ENCODE assay signal across 8 cellular contexts in genomic region chr12:30796891-30797371, GRCh38. TPM values are rescaled to one million over a fixed set of nuclear protein-coding genes. Genes with fewer than 3 reads are reported as not detected.
DNase-seq lines count a peak whose midpoint lies in the region; ATAC-seq lines count a peak whose summit lies in the region.

No MANE protein-coding gene starts in this region.

- no peaks in the 10 kb centered on the region for H3K36me3 Mint-ChIP-seq in stimulated activated naive CD8-positive, alpha-beta T cell treated with anti-CD3 and anti-CD28 coated beads, Interleukin-15, Interleukin-2, amounts not matched to agents 100 ng/mL and 50 ng/mL, for 24 hours (ENCODE audit: low read depth)
- peaks cover 2% of the 10 kb centered on the region for H3K36me3 Mint-ChIP-seq in activated naive CD8-positive, alpha-beta T cell treated with anti-CD3 and anti-CD28 coated beads, Interleukin-2, amount 10 ng/mL, durations not matched to agents 7 days and 5 days

- peaks cover 60% of the 10 kb centered on the region for H3K27me3 Mint-ChIP-seq in stimulated activated naive CD8-positive, alpha-beta T cell treated with anti-CD3 and anti-CD28 coated beads, Interleukin-15, Interleukin-2, amounts not matched to agents 100 ng/mL and 50 ng/mL, for 24 hours
- H3K27me3 Mint-ChIP-seq in activated naive CD8-positive, alpha-beta T cell treated with anti-CD3 and anti-CD28 coated beads, Interleukin-2, amount 10 ng/mL, durations not matched to agents 7 days and 5 days: peaks cover 39% of the 10 kb centered on the region

- no peak for DNase-seq in stimulated activated naive CD8-positive, alpha-beta T cell treated with anti-CD3 and anti-CD28 coated beads, Interleukin-15, Interleukin-2, amounts not matched to agents 100 U/mL and 50 U/mL, for 24 hours
- no peak for DNase-seq in activated naive CD8-positive, alpha-beta T cell treated with anti-CD3 and anti-CD28 coated beads, Interleukin-2, amount 10 ng/mL, durations not matched to agents 7 days and 5 days
- DNase-seq in iPS-NIHi11 (ENCODE audit: low spot score): peak; percentile 48
- no peak for DNase-seq in mucosa of gallbladder (ENCODE audit: low spot score)

- ATAC-seq in stimulated activated naive CD8-positive, alpha-beta T cell treated with anti-CD3 and anti-CD28 coated beads, Interleukin-15, Interleukin-2, amounts not matched to agents 100 U/mL and 50 U/mL, for 24 hours: no peak
- ATAC-seq in activated naive CD8-positive, alpha-beta T cell treated with anti-CD3 and anti-CD28 coated beads, Interleukin-2, amount 10 ng/mL, durations not matched to agents 7 days and 5 days (ENCODE audit: low read depth): no peak
- ATAC-seq in GM18858 (IDR thresholded peaks at IDR 0.05; ENCODE audit: unreplicated experiment): no peak
- ATAC-seq in GM19351 (IDR thresholded peaks at IDR 0.05; ENCODE audit: unreplicated experiment): no peak

- no peaks in the 10 kb centered on the region for H3K9me3 ChIP-seq in subcutaneous abdominal adipose tissue (ENCODE audit: control insufficient read depth in 5 of 5, low read length in 5 of 5)

- no peak overlapping the region for H3K27ac Mint-ChIP-seq in stimulated activated naive CD8-positive, alpha-beta T cell treated with anti-CD3 and anti-CD28 coated beads, Interleukin-15, Interleukin-2, amounts not matched to agents 100 ng/mL and 50 ng/mL, for 24 hours
- peak overlapping the region; percentile 25 for H3K27ac Mint-ChIP-seq in activated naive CD8-positive, alpha-beta T cell treated with anti-CD3 and anti-CD28 coated beads, Interleukin-2, amount 10 ng/mL, durations not matched to agents 7 days and 5 days

- no peaks in the 10 kb centered on the region for H3K9me3 Mint-ChIP-seq in stimulated activated naive CD8-positive, alpha-beta T cell treated with anti-CD3 and anti-CD28 coated beads, Interleukin-15, Interleukin-2, amounts not matched to agents 100 ng/mL and 50 ng/mL, for 24 hours
- H3K9me3 Mint-ChIP-seq in activated naive CD8-positive, alpha-beta T cell treated with anti-CD3 and anti-CD28 coated beads, Interleukin-2, amount 10 ng/mL, durations not matched to agents 7 days and 5 days: no peaks in the 10 kb centered on the region

- no peak overlapping the region for H3K27ac ChIP-seq in subcutaneous abdominal adipose tissue (ENCODE audit: low read depth, low read length)

- POLR2A ChIA-PET in activated naive CD8-positive, alpha-beta T cell treated with anti-CD3 and anti-CD28 coated beads, Interleukin-2, amount 10 ng/mL, durations not matched to agents 7 days and 5 days (lab: Charles Lee): interaction anchor here (1.1 kb wide), 1 partner anchor 42 kb away, joined by 7 read pairs; the partner anchor contains the start of gene CAPRIN2

- H3K36me3 ChIP-seq in subcutaneous abdominal adipose tissue (ENCODE audit: control insufficient read depth in 5 of 5, insufficient read depth in 5 of 5, low read length in 5 of 5): no peaks in the 10 kb centered on the region

- peaks cover 0 to 23% (median 19%) of the 10 kb centered on the region in 5 donors for H3K4me1 ChIP-seq in subcutaneous abdominal adipose tissue (ENCODE audit: control insufficient read depth in 5 of 5, insufficient read depth in 5 of 5, low read length in 5 of 5)

- H3K9ac ChIP-seq in subcutaneous abdominal adipose tissue (ENCODE audit: low read length in 5 of 5): peak overlapping the region in 1 of 5 donors; percentile 36

- H3K27me3 ChIP-seq in subcutaneous abdominal adipose tissue (ENCODE audit: control insufficient read depth in 5 of 5, insufficient read depth in 4 of 5, low read length in 5 of 5): peaks cover 3 to 25% (median 5%) of the 10 kb centered on the region in 5 donors

- H3K4me3 ChIP-seq in subcutaneous abdominal adipose tissue (ENCODE audit: low read depth in 1 of 5, low read length in 5 of 5): peak overlapping the region; percentile 44 to 76 (median 70)

- peaks cover 15% of the 10 kb centered on the region for H3K4me1 Mint-ChIP-seq in stimulated activated naive CD8-positive, alpha-beta T cell treated with anti-CD3 and anti-CD28 coated beads, Interleukin-15, Interleukin-2, amounts not matched to agents 100 ng/mL and 50 ng/mL, for 24 hours (ENCODE audit: low read depth)
- H3K4me1 Mint-ChIP-seq in activated naive CD8-positive, alpha-beta T cell treated with anti-CD3 and anti-CD28 coated beads, Interleukin-2, amount 10 ng/mL, durations not matched to agents 7 days and 5 days: peaks cover 12% of the 10 kb centered on the region

- peak overlapping the region; percentile 73 for H3K4me3 Mint-ChIP-seq in stimulated activated naive CD8-positive, alpha-beta T cell treated with anti-CD3 and anti-CD28 coated beads, Interleukin-15, Interleukin-2, amounts not matched to agents 100 ng/mL and 50 ng/mL, for 24 hours
- H3K4me3 Mint-ChIP-seq in activated naive CD8-positive, alpha-beta T cell treated with anti-CD3 and anti-CD28 coated beads, Interleukin-2, amount 10 ng/mL, durations not matched to agents 7 days and 5 days: peak overlapping the region; percentile 87

RNA-seq across cellular contexts. Expression of gene CAPRIN2, which starts 42.2 kb away (rescaled TPM):
- 10 to 100 TPM; 25.5 to 27.7 TPM for total RNA-seq in activated naive CD8-positive, alpha-beta T cell treated with anti-CD3 and anti-CD28 coated beads, Interleukin-2, amount 10 ng/mL, durations not matched to agents 7 days and 5 days
- total RNA-seq in mucosa of gallbladder: 15.9 TPM
